ENCODE assay signal across 19 cellular contexts in genomic region chr17:13416748-13417363, GRCh38.
DNase-seq lines count a peak whose midpoint lies in the region; ATAC-seq, FAIRE-seq and TF ChIP-seq lines count a peak whose summit lies in the region.
"Had no signal": no experiment of that assay in that cellular context is flagged by ENCODE, and none has a peak within 500 bp of the region (broad histone marks: within the 10 kb centered on the region; RNA-seq: fewer than 3 reads in every experiment).

No MANE protein-coding gene starts in this region.

- no peak overlapping the region for H3K4me3 Mint-ChIP-seq in activated CD8-positive, alpha-beta T cell treated with anti-CD3 and anti-CD28 coated beads, Interleukin-2, amount 10 ng/mL, durations not matched to agents 7 days and 5 days
- H3K4me3 Mint-ChIP-seq: B cell; CD4-positive, alpha-beta T cell had no signal

- no peaks in the 10 kb centered on the region for H3K27me3 Mint-ChIP-seq in activated CD8-positive, alpha-beta T cell treated with anti-CD3 and anti-CD28 coated beads, Interleukin-2, amount 10 ng/mL, durations not matched to agents 7 days and 5 days (ENCODE audit: low read depth)

- H3K9me3 Mint-ChIP-seq in activated CD8-positive, alpha-beta T cell treated with anti-CD3 and anti-CD28 coated beads, Interleukin-2, amount 10 ng/mL, durations not matched to agents 7 days and 5 days (ENCODE audit: insufficient read depth) = no peaks in the 10 kb centered on the region
- H3K9me3 Mint-ChIP-seq: CD4-positive, alpha-beta T cell; HFFc6 had no signal

- intact Hi-C loops in HepG2 (cut with micrococcal nuclease; ENCODE audit: unreplicated experiment) (loop anchor here (2.0 to 10.0 kb wide), 2 partner anchors 22 to 178 kb away; no protein-coding TSS in a partner anchor), heart right ventricle (cut with DNase I) (loop anchor here in 2 of 10 donors (10.0 kb wide), 2 partner anchors 62 to 1668 kb away; no protein-coding TSS in a partner anchor), colonic mucosa (cut with DNase I) (no loop called here)

- no peaks in the 10 kb centered on the region for H3K9me3 ChIP-seq in liver (ENCODE audit: control insufficient read depth in 4 of 4, low read length in 3 of 4)
- no peaks in the 10 kb centered on the region for H3K9me3 ChIP-seq in HepG2 (ENCODE audit: low read length)
- H3K9me3 ChIP-seq in heart right ventricle = peaks cover 0 to 4% (median 0%) of the 10 kb centered on the region in 11 donors
- no peaks in the 10 kb centered on the region for H3K9me3 ChIP-seq in parathyroid adenoma (ENCODE audit: control insufficient read depth, low read length)
- H3K9me3 ChIP-seq in colonic mucosa = no peaks in the 10 kb centered on the region
- H3K9me3 ChIP-seq: HAP-1 had no signal

- H3K36me3 ChIP-seq in liver (ENCODE audit: control insufficient read depth in 4 of 4, insufficient read depth in 3 of 4, low read depth in 1 of 4, low read length in 3 of 4) (no peaks in the 10 kb centered on the region), HepG2 (replicated peaks in 1 of 2; ENCODE audit: control insufficient read depth in 1 of 2, insufficient read depth in 2 of 2, low read length in 2 of 2) (no peaks in the 10 kb centered on the region), heart right ventricle (no peaks in the 10 kb centered on the region), parathyroid adenoma (ENCODE audit: control insufficient read depth, insufficient read depth, low read length) (no peaks in the 10 kb centered on the region), colonic mucosa (no peaks in the 10 kb centered on the region)
- H3K36me3 ChIP-seq: HAP-1 had no signal

- H3K4me1 Mint-ChIP-seq in activated CD8-positive, alpha-beta T cell treated with anti-CD3 and anti-CD28 coated beads, Interleukin-2, amount 10 ng/mL, durations not matched to agents 7 days and 5 days (ENCODE audit: low read depth) = no peaks in the 10 kb centered on the region
- H3K4me1 Mint-ChIP-seq: B cell had no signal

- TF ChIP-seq POLR2A in HepG2 (IDR thresholded peaks at IDR 0.05; ENCODE audit: insufficient read depth in 1 of 2, low read depth in 2 of 2, low read length in 2 of 2) = no peak

- H3K79me2 ChIP-seq in HepG2 (ENCODE audit: insufficient read depth, low read length) = no peaks in the 10 kb centered on the region
- no peaks in the 10 kb centered on the region for H3K79me2 ChIP-seq in parathyroid adenoma

- no peak for FAIRE-seq in HepG2 (lab: Jason Lieb, UNC)
- FAIRE-seq: GM12878, GM18507, H1, HTR-8/SVneo had no signal

- ATAC-seq in HepG2 = no peak
- peak; percentile 10; the same call in 2 of the 3 replicates for ATAC-seq in SK-N-SH treated with all-trans-retinoic acid at 6 μM for 48 hours
- ATAC-seq in heart right ventricle = peak in 6 of 8 donors; percentile 12 to 86 (median 76)
- ATAC-seq in activated CD8-positive, alpha-beta T cell treated with anti-CD3 and anti-CD28 coated beads, Interleukin-2, amount 10 ng/mL, durations not matched to agents 7 days and 5 days = no peak
- ATAC-seq: GM12878 had no signal

- POLR2A ChIA-PET in HepG2 (lab: Yijun Ruan, JAX) = interaction anchor here (1.2 to 1.5 kb wide), 2 partner anchors 8 to 21 kb away, joined by 3 to 19 read pairs; no protein-coding TSS in a partner anchor
- POLR2A ChIA-PET in activated CD8-positive, alpha-beta T cell treated with anti-CD3 and anti-CD28 coated beads, Interleukin-2, amount 10 ng/mL, durations not matched to agents 7 days and 5 days (lab: Charles Lee) = no interaction called here

- BruUV-seq in HepG2 (replicated peaks; lab: Mats Ljungman, UMichigan) = no TSS peak

- H2AFZ ChIP-seq in HepG2 (ENCODE audit: low read length) = no peak overlapping the region
- no peak overlapping the region for H2AFZ ChIP-seq in parathyroid adenoma

- no peaks in the 10 kb centered on the region for H4K20me1 ChIP-seq in HepG2 (ENCODE audit: insufficient read depth, low read length)

- H3K27me3 ChIP-seq in liver (ENCODE audit: control insufficient read depth in 4 of 4, insufficient read depth in 4 of 4, low read length in 3 of 4) (no peaks in the 10 kb centered on the region), HepG2 (ENCODE audit: control insufficient read depth in 1 of 2, insufficient read depth in 2 of 2, low read length in 2 of 2) (no peaks in the 10 kb centered on the region), heart right ventricle (no peaks in the 10 kb centered on the region), parathyroid adenoma (ENCODE audit: control insufficient read depth, insufficient read depth, low read length) (no peaks in the 10 kb centered on the region), colonic mucosa (no peaks in the 10 kb centered on the region)

- WGBS in liver = 81% methylated on average over 3 of the region's 3 CpGs
- 60% methylated on average over 3 of the region's 3 CpGs for WGBS in HepG2 (ENCODE audit: low lambda C conversion rate)
- 37 to 69% methylated on average over 3 of the region's 3 CpGs for WGBS in heart right ventricle, 2 donors

- H3K27ac ChIP-seq in liver (ENCODE audit: low read depth in 1 of 2, low read length in 2 of 2) (peak overlapping the region; percentile 35 to 72), HepG2 (ENCODE audit: extremely low read length, insufficient read depth, low read length) (no peak overlapping the region), heart right ventricle (peak overlapping the region in 5 of 10 donors; percentile 8 to 73 (median 64)), parathyroid adenoma (peak overlapping the region; percentile 57), colonic mucosa (no peak overlapping the region)

- no peak overlapping the region for H3K9ac ChIP-seq in liver (ENCODE audit: low read depth in 1 of 2, low read length in 2 of 2)
- no peak overlapping the region for H3K9ac ChIP-seq in HepG2 (ENCODE audit: insufficient read depth, low read depth, low read length)
- H3K9ac ChIP-seq in parathyroid adenoma = no peak overlapping the region
- no peak overlapping the region for H3K9ac ChIP-seq in colonic mucosa (ENCODE audit: low read depth in 2 of 2, low read length in 2 of 2)

- CTCF ChIA-PET in HepG2 (lab: Yijun Ruan, JAX; ENCODE audit: low intra/inter-chr PET ratio, low total read pairs) = interaction anchor here (0.8 kb wide), 1 partner anchor 79 kb away, joined by 3 read pairs; no protein-coding TSS in a partner anchor
- CTCF ChIA-PET in activated CD8-positive, alpha-beta T cell treated with anti-CD3 and anti-CD28 coated beads, Interleukin-2, amount 10 ng/mL, durations not matched to agents 7 days and 5 days (lab: Charles Lee) = no interaction called here

- in situ Hi-C loops in HepG2 (cut with HindIII; ENCODE audit: extremely low pct_ligation_motif_present, low pct_unique_long_range_greater_than_20kb) = no loop called here

- no peak for TF ChIP-seq RAD21 in liver (IDR thresholded peaks at IDR 0.05)
- TF ChIP-seq RAD21 in HepG2 (CRISPR knock-in tag; IDR thresholded peaks at IDR 0.05) = no peak

- TF ChIP-seq EP300 in HepG2 (IDR thresholded peaks at IDR 0.05; ENCODE audit: low read depth in 2 of 2, low read length in 2 of 2) = no peak
- TF ChIP-seq EP300 in HepG2 (CRISPR knock-in tag; IDR thresholded peaks at IDR 0.05; ENCODE audit: borderline replicate concordance) = no peak

- no peak for TF ChIP-seq CTCF in liver (IDR thresholded peaks at IDR 0.05; ENCODE audit: low read depth, low read length, missing input control)
- no peak for TF ChIP-seq CTCF in HepG2 (CRISPR knock-in tag; IDR thresholded peaks at IDR 0.05)
- no peak for TF ChIP-seq CTCF in heart right ventricle (IDR thresholded peaks at IDR 0.05)
- TF ChIP-seq CTCF in parathyroid adenoma (IDR thresholded peaks at IDR 0.05) = no peak
- TF ChIP-seq CTCF in colonic mucosa (IDR thresholded peaks at IDR 0.05) = no peak

- DNase-seq in HepG2 (ENCODE audit: low spot score) (no peak), heart right ventricle (no peak), colonic mucosa (no peak), foreskin melanocyte (no peak)
- no peak for DNase-seq in activated CD8-positive, alpha-beta T cell treated with anti-CD3 and anti-CD28 coated beads, Interleukin-2, amount 10 ng/mL, durations not matched to agents 7 days and 5 days
- DNase-seq: C1 segment of cervical spinal cord; Calu3; CD4-positive, alpha-beta T cell; DMS 273 treated with DMSO at 0.1 percent for 48 hours had no signal

- H3K4me1 ChIP-seq in liver (ENCODE audit: control insufficient read depth in 4 of 4, insufficient read depth in 4 of 4, low read length in 3 of 4) (peaks cover 1 to 13% (median 9%) of the 10 kb centered on the region in 4 donors), HepG2 (ENCODE audit: insufficient read depth, low read length) (peaks cover 55% of the 10 kb centered on the region), heart right ventricle (peaks cover 2 to 21% (median 14%) of the 10 kb centered on the region in 9 donors), parathyroid adenoma (peaks cover 16% of the 10 kb centered on the region), colonic mucosa (no peaks in the 10 kb centered on the region)
- H3K4me1 ChIP-seq: HAP-1 had no signal

- H3K27ac Mint-ChIP-seq in activated CD8-positive, alpha-beta T cell treated with anti-CD3 and anti-CD28 coated beads, Interleukin-2, amount 10 ng/mL, durations not matched to agents 7 days and 5 days = no peak overlapping the region
- H3K27ac Mint-ChIP-seq: B cell; CD4-positive, alpha-beta T cell had no signal

- H3K4me2 ChIP-seq in HepG2 (ENCODE audit: low read depth, low read length) (no peak overlapping the region; the same call in 1 of the 2 replicates), parathyroid adenoma (ENCODE audit: low read length) (peak overlapping the region; percentile 29)

- no peak overlapping the region for H3K4me3 ChIP-seq in liver (ENCODE audit: low read depth in 1 of 3, low read length in 3 of 3)
- no peak overlapping the region for H3K4me3 ChIP-seq in HepG2 (replicated peaks in 1 of 3; ENCODE audit: insufficient read depth in 1 of 3, low read depth in 2 of 3, low read length in 3 of 3)
- H3K4me3 ChIP-seq in heart right ventricle = no peak overlapping the region
- no peak overlapping the region for H3K4me3 ChIP-seq in parathyroid adenoma (ENCODE audit: low read depth, low read length)
- no peak overlapping the region for H3K4me3 ChIP-seq in colonic mucosa
- H3K4me3 ChIP-seq: GM12878, HAP-1 had no signal

- H3K36me3 Mint-ChIP-seq in activated CD8-positive, alpha-beta T cell treated with anti-CD3 and anti-CD28 coated beads, Interleukin-2, amount 10 ng/mL, durations not matched to agents 7 days and 5 days (ENCODE audit: low read depth) = no peaks in the 10 kb centered on the region

TF ChIP-seq in liver, 16 proteins besides CTCF, POLR2A, EP300 and RAD21 (continues in another document):
- no peak for TF ChIP-seq JUND (IDR thresholded peaks at IDR 0.05)
- no peak for TF ChIP-seq SP1 (IDR thresholded peaks at IDR 0.05)
- no peak for TF ChIP-seq YY1 (IDR thresholded peaks at IDR 0.05)
- no peak for TF ChIP-seq FOXA2 (IDR thresholded peaks at IDR 0.05)

TF ChIP-seq in HepG2, 621 proteins besides CTCF, POLR2A, EP300 and RAD21 (continues in another document):
- TF ChIP-seq ZNF343 (CRISPR knock-in tag; IDR thresholded peaks at IDR 0.05) (no peak), ZNF33B (CRISPR knock-in tag; IDR thresholded peaks at IDR 0.05) (no peak)

TF ChIP-seq in SK-N-SH treated with all-trans-retinoic acid at 6 μM for 48 hours, 23 proteins besides CTCF, POLR2A, EP300 and RAD21 (continues in another document):
- TF ChIP-seq ZNF8 (CRISPR knock-in tag; IDR thresholded peaks at IDR 0.05) (no peak), TCF4 (CRISPR knock-in tag; IDR thresholded peaks at IDR 0.05; ENCODE audit: borderline replicate concordance) (no peak), BACH2 (CRISPR knock-in tag; IDR thresholded peaks at IDR 0.05; ENCODE audit: borderline replicate concordance) (no peak)

Comparison
In these comparisons a context has a peak if more than half of its experiments do, and no peak if none do; other contexts are left out.
1. H3K27ac ChIP-seq: peak in liver (2 of 2) and parathyroid adenoma (single experiment); none in HepG2 (single experiment) and colonic mucosa (single experiment).
2. ATAC-seq: peak in SK-N-SH treated with all-trans-retinoic acid at 6 μM for 48 hours (single experiment) and heart right ventricle (6 of 8); none in HepG2 (single experiment) and activated CD8-positive, alpha-beta T cell treated with anti-CD3 and anti-CD28 coated beads, Interleukin-2, amount 10 ng/mL, durations not matched to agents 7 days and 5 days (single experiment).